ENCODE assay signal across 8 cellular contexts in genomic region chr16:50024684-50025543, GRCh38. TPM values are rescaled to one million over a fixed set of nuclear protein-coding genes. Genes with fewer than 3 reads are reported as not detected.
DNase-seq lines count a peak whose midpoint lies in the region; TF ChIP-seq lines count a peak whose summit lies in the region.

Gene CNEP1R1, plus strand, starts transcription at chr16:50025225. Its CDS starts 91 bp downstream, at chr16:50025316.

- 0 out of 2 replicates have a peak, but pooled peaks cover 4% of the 10 kb centered on the region for H3K4me1 ChIP-seq in MM.1S (ENCODE audit: low read length)
- H3K4me1 ChIP-seq in stomach smooth muscle (ENCODE audit: control insufficient read depth, insufficient read depth, low read length): no peaks in the 10 kb centered on the region

- no peaks in the 10 kb centered on the region for H3F3A ChIP-seq in MM.1S (ENCODE audit: insufficient read depth, low read length)

- H3K9ac ChIP-seq in MM.1S (ENCODE audit: low read length) (peak within 1 kb of the TSS; percentile 80), stomach smooth muscle (ENCODE audit: low read length in 2 of 2) (peak within 1 kb of the TSS; percentile 83 to 86)

- H3K36me3 ChIP-seq in MM.1S (replicated peaks; ENCODE audit: insufficient read depth, low read length) (no peaks in the 10 kb centered on the region; the same call in 1 of the 2 replicates), stomach smooth muscle (ENCODE audit: control insufficient read depth in 2 of 2, insufficient read depth in 2 of 2, low read length in 2 of 2) (no peaks in the 10 kb centered on the region)

- no peaks in the 10 kb centered on the region for H3K27me3 Mint-ChIP-seq in neural crest cell (ENCODE audit: low read depth)

- peak; percentile 99 for TF ChIP-seq CTCF in MM.1S (IDR thresholded peaks at IDR 0.05; ENCODE audit: low read length)
- TF ChIP-seq CTCF in fibroblast of villous mesenchyme (IDR thresholded peaks at IDR 0.05; ENCODE audit: insufficient read depth, low read depth, low read length): peak; percentile 100
- peak; percentile 99 for TF ChIP-seq CTCF in neural crest cell (conservative IDR thresholded peaks at IDR 0.05)

- H4K20me1 ChIP-seq in MM.1S (ENCODE audit: insufficient read depth, low read length): no peaks in the 10 kb centered on the region

- peak within 1 kb of the TSS; percentile 98 for H3K4me3 Mint-ChIP-seq in neural crest cell

- peaks cover 46% of the 10 kb centered on the region for H3K4me1 Mint-ChIP-seq in neural crest cell

- H3K27ac Mint-ChIP-seq in neural crest cell (ENCODE audit: unreplicated experiment): no peak within 1 kb of the TSS

- H2AFZ ChIP-seq in MM.1S (ENCODE audit: low read length): peak within 1 kb of the TSS; percentile 97

- DNase-seq in GM03348 (ENCODE audit: low spot score) (peak; percentile 100), HCEC 1CT (peak; percentile 96), MM.1S (peak; percentile 96), SIG-M5 (lab: John Stamatoyannopoulos, UW) (peak; percentile 45), activated gamma-delta T cell (lab: John Stamatoyannopoulos, UW) (peak; percentile 82), fibroblast of villous mesenchyme (ENCODE audit: low read depth) (peak; percentile 98), neural crest cell (ENCODE audit: low read depth, low spot score) (peak; percentile 95)

- no peak within 1 kb of the TSS; the same call in 1 of the 2 replicates for H3K27ac ChIP-seq in MM.1S (ENCODE audit: low read length)
- peak within 1 kb of the TSS; percentile 46 for H3K27ac ChIP-seq in stomach smooth muscle (ENCODE audit: low read length)

- no peaks in the 10 kb centered on the region for H3K9me3 ChIP-seq in MM.1S (replicated peaks; ENCODE audit: insufficient read depth, low read length)
- no peaks in the 10 kb centered on the region for H3K9me3 ChIP-seq in stomach smooth muscle (ENCODE audit: control insufficient read depth in 2 of 2, low read length in 2 of 2)

- no peaks in the 10 kb centered on the region for H3K36me3 Mint-ChIP-seq in neural crest cell (ENCODE audit: low read depth)

- peak within 1 kb of the TSS; percentile 72 for H3K4me2 ChIP-seq in MM.1S (ENCODE audit: low read depth, low read length)

- H3K4me3 ChIP-seq in MM.1S (ENCODE audit: low read length) (peak within 1 kb of the TSS; percentile 81), fibroblast of villous mesenchyme (ENCODE audit: low read depth, low read length) (peak within 1 kb of the TSS; percentile 75), stomach smooth muscle (ENCODE audit: low read length in 2 of 2) (peak within 1 kb of the TSS; percentile 90 to 94)

- H3K27me3 ChIP-seq in MM.1S (replicated peaks; ENCODE audit: insufficient read depth, low read length) (no peaks in the 10 kb centered on the region), stomach smooth muscle (ENCODE audit: control insufficient read depth in 1 of 2, insufficient read depth in 2 of 2, low read length in 2 of 2) (no peaks in the 10 kb centered on the region)

- no peaks in the 10 kb centered on the region for H3K9me3 Mint-ChIP-seq in neural crest cell

- peaks cover 32% of the 10 kb centered on the region for H3K79me2 ChIP-seq in MM.1S (ENCODE audit: low read length)

- no peaks in the 10 kb centered on the region for H3K9me2 ChIP-seq in MM.1S (replicated peaks; ENCODE audit: insufficient read depth, low read length)

RNA-seq across cellular contexts. Expression of gene CNEP1R1, which starts in this region (rescaled TPM):
- total RNA-seq in fibroblast of villous mesenchyme: 26.7 and 44.5 TPM in 2 replicates
- 19.5 and 20.6 TPM in 2 replicates for total RNA-seq in neural crest cell

Comparison
In these comparisons a context has a peak if more than half of its experiments do, and no peak if none do; other contexts are left out.
1. DNase-seq: peak in every context shown above with its lines; median percentile 100 in GM03348; 98 in fibroblast of villous mesenchyme; 96 in HCEC 1CT; 96 in MM.1S; 95 in neural crest cell; 82 in activated gamma-delta T cell; 45 in SIG-M5.